ENCODE assay signal across 15 cellular contexts in the genomic region with DNA sequence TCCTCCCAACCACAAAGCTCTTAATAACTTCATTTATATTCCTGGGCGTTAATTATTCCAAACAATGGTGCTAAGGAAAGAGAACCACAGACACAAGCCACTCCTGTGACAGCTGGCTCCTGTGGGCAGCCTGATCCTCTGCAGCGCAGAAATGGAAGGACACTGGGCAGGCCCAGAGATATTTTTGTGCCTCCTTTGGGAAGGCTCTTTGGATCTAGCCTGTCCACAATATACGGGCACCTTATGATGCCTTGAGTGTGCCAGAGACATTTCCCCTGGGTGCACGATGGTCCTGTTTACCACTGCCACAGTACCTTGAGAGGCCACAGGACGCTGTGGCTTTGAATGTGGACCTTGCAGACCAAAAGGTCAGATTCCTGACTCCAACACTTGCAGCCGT. TPM values are rescaled to one million over a fixed set of nuclear protein-coding genes. Genes with fewer than 3 reads are reported as not detected.
DNase-seq lines count a peak whose midpoint lies in the region; ATAC-seq and TF ChIP-seq lines count a peak whose summit lies in the region.
"Had no signal": no experiment of that assay in that cellular context is flagged by ENCODE, and none has a peak within 500 bp of the region (broad histone marks: within the 10 kb centered on the region; RNA-seq: fewer than 3 reads in every experiment).

No MANE protein-coding gene starts in this region.

- H3K36me3 Mint-ChIP-seq in stimulated activated naive CD8-positive, alpha-beta T cell treated with anti-CD3 and anti-CD28 coated beads, Interleukin-15, Interleukin-2, amounts not matched to agents 100 ng/mL and 50 ng/mL, for 24 hours (ENCODE audit: low read depth) = peaks cover 27% of the 10 kb centered on the region
- H3K36me3 Mint-ChIP-seq in brain (no peaks in the 10 kb centered on the region), neural progenitor cell (no peaks in the 10 kb centered on the region)

- peak overlapping the region; percentile 35 for H3K4me2 ChIP-seq in neural progenitor cell

- H3K4me3 ChIP-seq in neural progenitor cell (no peak overlapping the region), aorta (ENCODE audit: low read length in 2 of 2) (peak overlapping the region; percentile 0 to 76)
- H3K4me3 ChIP-seq: thyroid gland had no signal

- H3K27ac ChIP-seq in neural progenitor cell = no peak overlapping the region
- peak overlapping the region; percentile 53 to 73 for H3K27ac ChIP-seq in aorta (ENCODE audit: low read depth in 1 of 2, low read length in 2 of 2)
- H3K27ac ChIP-seq: C4-2B, thyroid gland had no signal

- H3K36me3 ChIP-seq in neural progenitor cell (no peaks in the 10 kb centered on the region), aorta (ENCODE audit: control insufficient read depth in 1 of 2, insufficient read depth in 2 of 2, low read length in 1 of 2) (no peaks in the 10 kb centered on the region)
- H3K36me3 ChIP-seq: thyroid gland had no signal

- H3K4me3 Mint-ChIP-seq in stimulated activated naive CD8-positive, alpha-beta T cell treated with anti-CD3 and anti-CD28 coated beads, Interleukin-15, Interleukin-2, amounts not matched to agents 100 ng/mL and 50 ng/mL, for 24 hours = no peak overlapping the region
- no peak overlapping the region for H3K4me3 Mint-ChIP-seq in brain
- no peak overlapping the region for H3K4me3 Mint-ChIP-seq in neural progenitor cell
- H3K4me3 Mint-ChIP-seq: T-helper 17 cell had no signal

- no peak overlapping the region for H2AFZ ChIP-seq in neural progenitor cell (replicated peaks)

- no peaks in the 10 kb centered on the region for H3F3A ChIP-seq in neural progenitor cell (ENCODE audit: low read depth)

- H3K4me1 ChIP-seq in neural progenitor cell (peaks cover 12% of the 10 kb centered on the region), aorta (ENCODE audit: control insufficient read depth in 1 of 2, insufficient read depth in 2 of 2, low read length in 2 of 2) (peaks cover 0 to 3% of the 10 kb centered on the region in 2 donors)
- H3K4me1 ChIP-seq: thyroid gland had no signal

- H3K9me3 ChIP-seq in neural progenitor cell (ENCODE audit: low read depth) = no peaks in the 10 kb centered on the region
- no peaks in the 10 kb centered on the region for H3K9me3 ChIP-seq in aorta (ENCODE audit: control insufficient read depth, low read length)
- H3K9me3 ChIP-seq: thyroid gland had no signal

- 28 to 40% methylated on average over 6 of the region's 6 CpGs for WGBS in aorta, 2 donors

- H3K27ac Mint-ChIP-seq in stimulated activated naive CD8-positive, alpha-beta T cell treated with anti-CD3 and anti-CD28 coated beads, Interleukin-15, Interleukin-2, amounts not matched to agents 100 ng/mL and 50 ng/mL, for 24 hours = peak overlapping the region; percentile 49
- H3K27ac Mint-ChIP-seq in brain (peak overlapping the region in 3 of 5 experiments; percentile 11 to 59 (median 37)), neural progenitor cell (peak overlapping the region; percentile 40)
- H3K27ac Mint-ChIP-seq: T-helper 17 cell had no signal

- no peaks in the 10 kb centered on the region for H3K27me3 ChIP-seq in neural progenitor cell
- H3K27me3 ChIP-seq in aorta (ENCODE audit: control insufficient read depth in 1 of 2, insufficient read depth in 2 of 2, low read length in 1 of 2) = no peaks in the 10 kb centered on the region
- H3K27me3 ChIP-seq: thyroid gland had no signal

- TF ChIP-seq CTCF in brain (conservative IDR thresholded peaks at IDR 0.05) = no peak
- no peak for TF ChIP-seq CTCF in neural progenitor cell (IDR thresholded peaks at IDR 0.05)

- peaks cover 92% of the 10 kb centered on the region for H3K4me1 Mint-ChIP-seq in stimulated activated naive CD8-positive, alpha-beta T cell treated with anti-CD3 and anti-CD28 coated beads, Interleukin-15, Interleukin-2, amounts not matched to agents 100 ng/mL and 50 ng/mL, for 24 hours (ENCODE audit: low read depth)
- H3K4me1 Mint-ChIP-seq in brain (peaks cover 40% of the 10 kb centered on the region), neural progenitor cell (peaks cover 14% of the 10 kb centered on the region)

- H3K9ac ChIP-seq in neural progenitor cell = no peak overlapping the region

- DNase-seq in stimulated activated naive CD8-positive, alpha-beta T cell treated with anti-CD3 and anti-CD28 coated beads, Interleukin-15, Interleukin-2, amounts not matched to agents 100 U/mL and 50 U/mL, for 24 hours = no peak
- DNase-seq in neural progenitor cell (ENCODE audit: low spot score) = no peak
- DNase-seq in aorta = no peak
- no peak for DNase-seq in NCI-H748 (lab: John Stamatoyannopoulos, UW; ENCODE audit: unreplicated experiment)
- DNase-seq: activated CD4-positive, alpha-beta T cell treated with anti-CD3 and anti-CD28 coated beads for 1 hour; activated gamma-delta T cell treated with Interleukin-2 at 50 U/mL for 16 hours; Karpas-422; NCI-H1436; T-helper 17 cell; thyroid gland had no signal

- H3K79me2 ChIP-seq in neural progenitor cell (ENCODE audit: low read depth) = no peaks in the 10 kb centered on the region

- no peaks in the 10 kb centered on the region for H3K9me3 Mint-ChIP-seq in stimulated activated naive CD8-positive, alpha-beta T cell treated with anti-CD3 and anti-CD28 coated beads, Interleukin-15, Interleukin-2, amounts not matched to agents 100 ng/mL and 50 ng/mL, for 24 hours
- H3K9me3 Mint-ChIP-seq in brain (no peaks in the 10 kb centered on the region), neural progenitor cell (no peaks in the 10 kb centered on the region)

- intact Hi-C loops in aorta (cut with DNase I) = no loop called here

- ATAC-seq in stimulated activated naive CD8-positive, alpha-beta T cell treated with anti-CD3 and anti-CD28 coated beads, Interleukin-15, Interleukin-2, amounts not matched to agents 100 U/mL and 50 U/mL, for 24 hours = no peak
- no peak for ATAC-seq in aorta (ENCODE audit: low FRiP score)
- ATAC-seq in HG02678 (IDR thresholded peaks at IDR 0.05; ENCODE audit: unreplicated experiment) = no peak
- no peak for ATAC-seq in HG02588 (IDR thresholded peaks at IDR 0.05; ENCODE audit: unreplicated experiment)
- ATAC-seq: T-helper 17 cell had no signal

- H4K20me1 ChIP-seq in neural progenitor cell (ENCODE audit: low read depth) = no peaks in the 10 kb centered on the region

- peaks cover 18% of the 10 kb centered on the region for H3K27me3 Mint-ChIP-seq in stimulated activated naive CD8-positive, alpha-beta T cell treated with anti-CD3 and anti-CD28 coated beads, Interleukin-15, Interleukin-2, amounts not matched to agents 100 ng/mL and 50 ng/mL, for 24 hours
- H3K27me3 Mint-ChIP-seq in brain (no peaks in the 10 kb centered on the region), neural progenitor cell (ENCODE audit: insufficient read depth, low read depth) (peaks cover 9% of the 10 kb centered on the region)
- H3K27me3 Mint-ChIP-seq: T-helper 17 cell had no signal

RNA-seq across cellular contexts. Expression of a gene that starts 2.1 kb away (rescaled TPM):
- 0.70 TPM for polyA plus RNA-seq in brain (ENCODE audit: insufficient read depth, low read depth, low replicate concordance)
- 0.62 TPM in 1 of 2 replicates, not detected in the other for total RNA-seq in neural progenitor cell (ENCODE audit: low replicate concordance)
- 10 to 100 TPM; 53.3 to 57.0 TPM for total RNA-seq in aorta
- polyA plus RNA-seq in aorta = 10 to 100 TPM in 1 of 2 donors, 1 to 10 TPM in 1; 9.1 to 24.8 TPM

RNA-seq across cellular contexts. Expression of a gene that starts 22.8 kb away (rescaled TPM):
- polyA plus RNA-seq in brain (ENCODE audit: insufficient read depth, low read depth, low replicate concordance) (not detected), aorta (not detected)
- total RNA-seq in neural progenitor cell (ENCODE audit: low replicate concordance) (not detected in 2 replicates), aorta (under 1 TPM in 1 of 2 donors, not detected in 1; 0.60 TPM)
- total RNA-seq: T-helper 17 cell, thyroid gland had no signal

RNA-seq across cellular contexts. Expression of a gene that starts 47.2 kb away (rescaled TPM):
- polyA plus RNA-seq in brain (ENCODE audit: insufficient read depth, low read depth, low replicate concordance) (2.3 TPM), aorta (not detected)
- total RNA-seq in neural progenitor cell (ENCODE audit: low replicate concordance) (not detected in 2 replicates), aorta (not detected)
- total RNA-seq: T-helper 17 cell had no signal

RNA-seq across cellular contexts. Expression of a gene that starts 51.8 kb away (rescaled TPM):
- 1.5 TPM for polyA plus RNA-seq in brain (ENCODE audit: insufficient read depth, low read depth, low replicate concordance)
- total RNA-seq in neural progenitor cell (ENCODE audit: low replicate concordance) = 6.8 and 9.6 TPM in 2 replicates
- under 1 TPM; 0.42 to 0.60 TPM for total RNA-seq in aorta
- not detected for polyA plus RNA-seq in aorta

Comparison
In these comparisons a context has a peak if more than half of its experiments do, and no peak if none do; other contexts are left out.
1. RNA of a gene that starts 2.1 kb away (total RNA-seq): 53.3 to 57.0 TPM in aorta; 0.62 TPM in neural progenitor cell; every median in the first group is over 10 times any median in the second.
2. Peak in every context shown above with its lines, with median percentiles within 50 percentile points of each other: H3K27ac Mint-ChIP-seq.